33 cellular contexts compared by ENCODE assay signal in genomic region chr10:7230036-7230435, GRCh38.
"Had no signal": no experiment of that assay in that cellular context is flagged by ENCODE, and none has a peak within 500 bp of the region (broad histone marks: within the 10 kb centered on the region; RNA-seq: fewer than 3 reads in every experiment).

No MANE protein-coding gene starts in this region.

- H3K27me3 ChIP-seq: brain microvascular endothelial cell, dorsolateral prefrontal cortex had no signal

- H3K36me3 ChIP-seq: brain microvascular endothelial cell, WERI-Rb-1 had no signal

- H3K4me3 ChIP-seq: coronary artery, dorsolateral prefrontal cortex had no signal

- H3K9me3 Mint-ChIP-seq: activated B cell treated with CpG ODN at 0.5 μM for 24 hours; central memory CD8-positive, alpha-beta T cell; endodermal cell had no signal

- H3K27ac ChIP-seq: brain microvascular endothelial cell, coronary artery, dorsolateral prefrontal cortex, WERI-Rb-1 had no signal

- H3K4me1 Mint-ChIP-seq: activated B cell treated with CpG ODN at 0.5 μM for 24 hours had no signal

- H3K27me3 Mint-ChIP-seq: activated B cell treated with CpG ODN at 0.5 μM for 24 hours; activated CD8-positive, alpha-beta memory T cell treated with anti-CD3 and anti-CD28 coated beads, Interleukin-2, amount 10 ng/mL, durations not matched to agents 7 days and 5 days; activated naive CD8-positive, alpha-beta T cell; central memory CD8-positive, alpha-beta T cell; dendritic cell treated with granulocyte-macrophage colony-stimulating factor and Interleukin-4, amounts not matched to agents 40 ng/mL and 50 ng/mL, for 4 days; T-helper 17 cell had no signal

- FAIRE-seq: astrocyte, bronchial epithelial cell, frontal cortex had no signal

- DNase-seq: activated B cell treated with CpG ODN at 0.5 μM for 24 hours; activated CD4-positive, alpha-beta T cell treated with anti-CD3 and anti-CD28 coated beads for 48 hours; activated CD4-positive, alpha-beta T cell treated with anti-CD3 and anti-CD28 coated beads, Interleukin-2, amount 50 U/mL, for 1 hour; activated CD4-positive, alpha-beta T cell treated with anti-CD3 and anti-CD28 coated beads, Interleukin-2, amount 50 U/mL, for 48 hours; activated CD8-positive, alpha-beta memory T cell treated with anti-CD3 and anti-CD28 coated beads, Interleukin-2, amount 10 ng/mL, durations not matched to agents 7 days and 5 days; activated CD8-positive, alpha-beta memory T cell treated with anti-CD3 and anti-CD28 coated beads, Interleukin-2, amount 50 U/mL, for 4 hours; activated CD8-positive, alpha-beta T cell treated with anti-CD3 and anti-CD28 coated beads, Interleukin-2, amount 10 ng/mL, durations not matched to agents 7 days and 5 days; activated effector memory CD4-positive, alpha-beta T cell treated with anti-CD3 and anti-CD28 coated beads, Interleukin-2, amount 50 U/mL, for 16 hours; activated naive CD4-positive, alpha-beta T cell treated with anti-CD3 and anti-CD28 coated beads for 36 hours; activated T-cell treated with anti-CD3 and anti-CD28 coated beads, Interleukin-2, amount 50 U/mL, for 1 hour; amniotic stem cell; anterior cingulate cortex; brain microvascular endothelial cell; dorsolateral prefrontal cortex; effector memory CD4-positive, alpha-beta T cell; endodermal cell; foreskin fibroblast; head of caudate nucleus; T-helper 1 cell; T-helper 17 cell; T1000; WERI-Rb-1 had no signal

- ATAC-seq: activated CD4-positive, CD25-positive, alpha-beta regulatory T cell treated with anti-CD3 and anti-CD28 coated beads, Interleukin-2, amount 50 U/mL, for 24 hours; activated CD8-positive, alpha-beta memory T cell treated with anti-CD3 and anti-CD28 coated beads, Interleukin-2, amount 10 ng/mL, durations not matched to agents 7 days and 5 days; activated CD8-positive, alpha-beta T cell treated with anti-CD3 and anti-CD28 coated beads, Interleukin-2, amount 10 ng/mL, durations not matched to agents 7 days and 5 days; esophagus mucosa; T-helper 17 cell had no signal

- H3K27ac Mint-ChIP-seq: activated B cell treated with CpG ODN at 0.5 μM for 24 hours; activated CD8-positive, alpha-beta memory T cell treated with anti-CD3 and anti-CD28 coated beads, Interleukin-2, amount 10 ng/mL, durations not matched to agents 7 days and 5 days; activated CD8-positive, alpha-beta T cell treated with anti-CD3 and anti-CD28 coated beads, Interleukin-2, amount 10 ng/mL, durations not matched to agents 7 days and 5 days; activated naive CD4-positive, alpha-beta T cell treated with anti-CD3 and anti-CD28 coated beads for 36 hours; activated naive CD8-positive, alpha-beta T cell; activated T-helper 2 cell treated with anti-CD3 and anti-CD28 coated beads, Interferon-gamma antibody, Interleukin-2, Interleukin-4, amounts not matched to agents 10 μg/mL and 5 μg/mL and 100 μg/mL, durations not matched to agents 14 hours and 24 hours and 36 hours; dendritic cell treated with granulocyte-macrophage colony-stimulating factor and Interleukin-4, amounts not matched to agents 40 ng/mL and 50 ng/mL, for 4 days; endodermal cell; T-helper 17 cell; T-helper 2 cell treated with Interferon-gamma antibody and Interleukin-4, amounts not matched to agents 5 μg/mL and 100 μg/mL, for 36 hours had no signal

- H3K4me3 Mint-ChIP-seq: activated B cell treated with CpG ODN at 0.5 μM for 24 hours; activated CD8-positive, alpha-beta memory T cell treated with anti-CD3 and anti-CD28 coated beads, Interleukin-2, amount 10 ng/mL, durations not matched to agents 7 days and 5 days; activated CD8-positive, alpha-beta T cell treated with anti-CD3 and anti-CD28 coated beads, Interleukin-2, amount 10 ng/mL, durations not matched to agents 7 days and 5 days; activated naive CD4-positive, alpha-beta T cell treated with anti-CD3 and anti-CD28 coated beads for 36 hours; activated naive CD8-positive, alpha-beta T cell; central memory CD8-positive, alpha-beta T cell; dendritic cell treated with granulocyte-macrophage colony-stimulating factor and Interleukin-4, amounts not matched to agents 40 ng/mL and 50 ng/mL, for 4 days; endodermal cell; T-helper 17 cell; T-helper 2 cell treated with Interferon-gamma antibody and Interleukin-4, amounts not matched to agents 5 μg/mL and 100 μg/mL, for 36 hours had no signal
